In genomic region chr14:70701610-70702009, GRCh38 we compare ENCODE assay signal across 14 cellular contexts. TPM values are rescaled to one million over a fixed set of nuclear protein-coding genes. Genes with fewer than 3 reads are reported as not detected.
DNase-seq lines count a peak whose midpoint lies in the region; ATAC-seq and TF ChIP-seq lines count a peak whose summit lies in the region.
"Had no signal": no experiment of that assay in that cellular context is flagged by ENCODE, and none has a peak within 500 bp of the region (broad histone marks: within the 10 kb centered on the region; RNA-seq: fewer than 3 reads in every experiment).

No MANE protein-coding gene starts in this region.

- H3K36me3 ChIP-seq in esophagus (ENCODE audit: control insufficient read depth in 2 of 2, insufficient read depth in 2 of 2, low read length in 1 of 2) (no peaks in the 10 kb centered on the region), thyroid gland (no peaks in the 10 kb centered on the region)

- H3K27ac ChIP-seq in esophagus (ENCODE audit: low read depth in 2 of 2, low read length in 1 of 2) (peak overlapping the region; percentile 44 to 78), thyroid gland (peak overlapping the region; percentile 72 to 78 (median 74))
- H3K27ac ChIP-seq: C4-2B had no signal

- H3K4me1 Mint-ChIP-seq in CD14-positive monocyte = peaks cover 55% of the 10 kb centered on the region
- peaks cover 28% of the 10 kb centered on the region for H3K4me1 Mint-ChIP-seq in WTC11
- no peaks in the 10 kb centered on the region for H3K4me1 Mint-ChIP-seq in activated CD4-positive, alpha-beta T cell treated with anti-CD3 and anti-CD28 coated beads for 36 hours
- H3K4me1 Mint-ChIP-seq in stimulated activated naive B cell treated with anti-CD40 and anti-IgM and Interleukin-4, amounts not matched to agents 10 μg/mL and 1 μg/mL and 100 μg/mL, for 72 hours = peaks cover 3 to 5% of the 10 kb centered on the region in 2 donors
- H3K4me1 Mint-ChIP-seq: B cell had no signal

- CTCF ChIA-PET in WTC11 (lab: Charles Lee) = interaction anchor here (0.6 to 0.8 kb wide), 2 partner anchors 32 to 108 kb away, joined by 3 to 5 read pairs; partner anchors contain the start of gene MAP3K9
- CTCF ChIA-PET in activated CD4-positive, alpha-beta T cell treated with anti-CD3 and anti-CD28 coated beads for 36 hours (lab: Charles Lee) = interaction anchor here (0.6 to 2.2 kb wide), 2 partner anchors 12 to 94 kb away, joined by 3 to 7 read pairs; no protein-coding TSS in a partner anchor

- H3K27me3 Mint-ChIP-seq in CD14-positive monocyte (ENCODE audit: low read depth in 3 of 3) (peaks cover 3 to 11% (median 5%) of the 10 kb centered on the region in 3 donors), WTC11 (ENCODE audit: low read depth) (no peaks in the 10 kb centered on the region; the same call in none of the 2 replicates)
- no peaks in the 10 kb centered on the region for H3K27me3 Mint-ChIP-seq in activated CD4-positive, alpha-beta T cell treated with anti-CD3 and anti-CD28 coated beads for 36 hours
- no peaks in the 10 kb centered on the region for H3K27me3 Mint-ChIP-seq in stimulated activated naive B cell treated with anti-CD40 and anti-IgM and Interleukin-4, amounts not matched to agents 10 μg/mL and 1 μg/mL and 100 μg/mL, for 72 hours
- H3K27me3 Mint-ChIP-seq: B cell had no signal

- H3K27ac Mint-ChIP-seq in CD14-positive monocyte = peak overlapping the region in 6 of 7 donors; percentile 51 to 92 (median 78)
- H3K27ac Mint-ChIP-seq in WTC11 = no peak overlapping the region
- no peak overlapping the region for H3K27ac Mint-ChIP-seq in activated CD4-positive, alpha-beta T cell treated with anti-CD3 and anti-CD28 coated beads for 36 hours
- H3K27ac Mint-ChIP-seq in stimulated activated naive B cell treated with anti-CD40 and anti-IgM and Interleukin-4, amounts not matched to agents 10 μg/mL and 1 μg/mL and 100 μg/mL, for 72 hours = no peak overlapping the region
- H3K27ac Mint-ChIP-seq: B cell; CD8-positive, alpha-beta T cell; GM23338 had no signal

- DNase-seq in CD14-positive monocyte (ENCODE audit: low spot score) (no peak), WTC11 (ENCODE audit: low spot score) (no peak), thyroid gland (no peak)
- no peak for DNase-seq in activated CD4-positive, alpha-beta T cell treated with anti-CD3 and anti-CD28 coated beads for 36 hours
- DNase-seq in stimulated activated naive B cell treated with anti-CD40 and anti-IgM and Interleukin-4, amounts not matched to agents 10 μg/mL and 1 μg/mL and 100 μg/mL, for 72 hours = no peak
- DNase-seq: CD8-positive, alpha-beta T cell; COR-L47; H7 had no signal

- H3K9me3 Mint-ChIP-seq in CD14-positive monocyte (peaks cover 0 to 1% (median 0%) of the 10 kb centered on the region in 7 donors), WTC11 (peaks cover 6% of the 10 kb centered on the region; the same call in 1 of the 2 replicates)
- H3K9me3 Mint-ChIP-seq in activated CD4-positive, alpha-beta T cell treated with anti-CD3 and anti-CD28 coated beads for 36 hours (ENCODE audit: low read depth) = no peaks in the 10 kb centered on the region
- no peaks in the 10 kb centered on the region for H3K9me3 Mint-ChIP-seq in stimulated activated naive B cell treated with anti-CD40 and anti-IgM and Interleukin-4, amounts not matched to agents 10 μg/mL and 1 μg/mL and 100 μg/mL, for 72 hours
- H3K9me3 Mint-ChIP-seq: CD8-positive, alpha-beta T cell; GM23338 had no signal

- ATAC-seq in WTC11 (no peak), GM18498 (IDR thresholded peaks at IDR 0.05; ENCODE audit: unreplicated experiment) (no peak)
- no peak for ATAC-seq in activated CD4-positive, alpha-beta T cell treated with anti-CD3 and anti-CD28 coated beads for 36 hours
- no peak for ATAC-seq in stimulated activated naive B cell treated with anti-CD40 and anti-IgM and Interleukin-4, amounts not matched to agents 10 μg/mL and 1 μg/mL and 100 μg/mL, for 72 hours (replicated peaks)
- ATAC-seq: CD8-positive, alpha-beta T cell; GM12878; GM23338 had no signal

- H3K9me3 ChIP-seq in esophagus (ENCODE audit: control insufficient read depth in 2 of 2, insufficient read depth in 1 of 2, low read depth in 1 of 2, low read length in 1 of 2) (no peaks in the 10 kb centered on the region), thyroid gland (no peaks in the 10 kb centered on the region)

- H3K27me3 ChIP-seq in esophagus (ENCODE audit: control insufficient read depth in 1 of 2, insufficient read depth in 2 of 2, low read length in 2 of 2) (no peaks in the 10 kb centered on the region), thyroid gland (no peaks in the 10 kb centered on the region)

- H3K4me1 ChIP-seq in esophagus (ENCODE audit: control insufficient read depth in 2 of 2, insufficient read depth in 2 of 2, low read length in 1 of 2) (peaks cover 0 to 10% of the 10 kb centered on the region in 2 donors), thyroid gland (peaks cover 26 to 45% of the 10 kb centered on the region in 2 donors)

- intact Hi-C loops in CD14-positive monocyte (cut with micrococcal nuclease) (no loop called here), thyroid gland (cut with DNase I) (no loop called here)
- intact Hi-C loops in activated CD4-positive, alpha-beta T cell treated with anti-CD3 and anti-CD28 coated beads for 36 hours (cut with DNase I, micrococcal nuclease) = no loop called here

- TF ChIP-seq CTCF in CD14-positive monocyte (IDR thresholded peaks at IDR 0.05) (no peak), WTC11 (IDR thresholded peaks at IDR 0.05) (no peak), thyroid gland (IDR thresholded peaks at IDR 0.05) (no peak)

- no peak overlapping the region for H3K4me3 Mint-ChIP-seq in CD14-positive monocyte
- H3K4me3 Mint-ChIP-seq in WTC11 = no peak overlapping the region
- no peak overlapping the region for H3K4me3 Mint-ChIP-seq in activated CD4-positive, alpha-beta T cell treated with anti-CD3 and anti-CD28 coated beads for 36 hours
- no peak overlapping the region for H3K4me3 Mint-ChIP-seq in stimulated activated naive B cell treated with anti-CD40 and anti-IgM and Interleukin-4, amounts not matched to agents 10 μg/mL and 1 μg/mL and 100 μg/mL, for 72 hours
- H3K4me3 Mint-ChIP-seq: B cell; CD8-positive, alpha-beta T cell; GM23338 had no signal

- no peak for TF ChIP-seq POLR2A in thyroid gland (IDR thresholded peaks at IDR 0.05)

- H3K4me3 ChIP-seq in esophagus (ENCODE audit: low read depth in 1 of 2, low read length in 2 of 2) = peak overlapping the region; percentile 4 to 5
- no peak overlapping the region for H3K4me3 ChIP-seq in thyroid gland (replicated peaks in 1 of 3)
- H3K4me3 ChIP-seq: GM12878, GM23338 had no signal

- POLR2A ChIA-PET in WTC11 (lab: Charles Lee) = no interaction called here
- POLR2A ChIA-PET in activated CD4-positive, alpha-beta T cell treated with anti-CD3 and anti-CD28 coated beads for 36 hours (lab: Charles Lee) = no interaction called here

- H3K36me3 Mint-ChIP-seq in CD14-positive monocyte (peaks cover 0 to 3% of the 10 kb centered on the region in 2 donors), WTC11 (no peaks in the 10 kb centered on the region)
- H3K36me3 Mint-ChIP-seq in activated CD4-positive, alpha-beta T cell treated with anti-CD3 and anti-CD28 coated beads for 36 hours (ENCODE audit: low read depth) = no peaks in the 10 kb centered on the region
- H3K36me3 Mint-ChIP-seq in stimulated activated naive B cell treated with anti-CD40 and anti-IgM and Interleukin-4, amounts not matched to agents 10 μg/mL and 1 μg/mL and 100 μg/mL, for 72 hours = peaks cover 0 to 4% of the 10 kb centered on the region in 2 donors
- H3K36me3 Mint-ChIP-seq: CD8-positive, alpha-beta T cell had no signal

TF ChIP-seq in WTC11, 78 proteins besides CTCF, POLR2A, EP300 and RAD21:
- TF ChIP-seq TP53 (CRISPR knock-in tag; IDR thresholded peaks at IDR 0.05) (no peak), ZNF263 (CRISPR knock-in tag; IDR thresholded peaks at IDR 0.05; ENCODE audit: low read depth) (0 out of 2 replicates have a peak, but pooled peaks have one; percentile 41)

RNA-seq across cellular contexts. Expression of gene TTC9, which starts 59.9 kb away (rescaled TPM):
- polyA plus RNA-seq in CD14-positive monocyte = 1 to 10 TPM in 1 of 2 donors, under 1 TPM in 1; 0.99 to 2.1 TPM
- total RNA-seq in WTC11 (2021) = 21.4 to 26.2 TPM (median 22.5 TPM) in 3 replicates
- polyA plus RNA-seq in esophagus = 10 to 100 TPM; 43.3 to 67.9 TPM
- 1 to 10 TPM; 5.7 to 9.4 (median 7.2) TPM for total RNA-seq in thyroid gland
- 1 to 10 TPM; 6.4 to 8.3 TPM for total RNA-seq in activated CD4-positive, alpha-beta T cell treated with anti-CD3 and anti-CD28 coated beads for 36 hours

Comparison
In these comparisons a context has a peak if more than half of its experiments do, and no peak if none do; other contexts are left out.
1. H3K27ac Mint-ChIP-seq: peak in CD14-positive monocyte (6 of 7); none in WTC11 (single experiment), activated CD4-positive, alpha-beta T cell treated with anti-CD3 and anti-CD28 coated beads for 36 hours (single experiment) and stimulated activated naive B cell treated with anti-CD40 and anti-IgM and Interleukin-4, amounts not matched to agents 10 μg/mL and 1 μg/mL and 100 μg/mL, for 72 hours (single experiment).
2. H3K4me3 ChIP-seq: peak in esophagus (2 of 2); none in thyroid gland (0 of 3).